ENCODE assay signal across 8 cellular contexts in the genomic region with DNA sequence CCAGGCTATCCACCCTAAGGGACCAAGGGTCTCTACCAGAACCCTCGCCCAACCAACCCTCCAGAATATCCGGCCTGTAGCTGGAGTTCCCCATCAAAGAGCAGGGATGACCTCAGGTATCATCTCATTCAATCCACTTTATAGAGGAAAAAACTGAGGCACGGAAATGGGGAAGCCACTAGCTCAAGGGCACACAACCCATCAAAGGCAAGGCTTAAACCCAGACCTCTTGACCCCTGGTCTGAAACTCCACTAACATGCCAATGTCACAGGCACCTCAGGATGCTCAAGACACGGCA. TPM values are rescaled to one million over a fixed set of nuclear protein-coding genes. Genes with fewer than 3 reads are reported as not detected.
DNase-seq lines count a peak whose midpoint lies in the region; ATAC-seq, FAIRE-seq and TF ChIP-seq lines count a peak whose summit lies in the region.

No MANE protein-coding gene starts in this region.

- FAIRE-seq in urothelium cell line (lab: Jason Lieb, UNC), result no peak

- no peak for TF ChIP-seq CTCF in H9 (conservative IDR thresholded peaks at IDR 0.05)
- no peak for TF ChIP-seq CTCF in WTC11 (IDR thresholded peaks at IDR 0.05)
- no peak for TF ChIP-seq CTCF in glutamatergic neuron (IDR thresholded peaks at IDR 0.05; ENCODE audit: partially characterized antibody, unreplicated experiment)

- H2AK5ac ChIP-seq in H9 (ENCODE audit: insufficient read length, low read length), result no peak overlapping the region

- H3K4me1 ChIP-seq in H9 (ENCODE audit: insufficient read depth, low read length) (peaks cover 6% of the 10 kb centered on the region), skeletal muscle tissue (ENCODE audit: control insufficient read depth in 3 of 3, insufficient read depth in 3 of 3, low read length in 3 of 3) (peaks cover 41 to 64% (median 48%) of the 10 kb centered on the region in 3 donors)

- H3K23me2 ChIP-seq in H9 (ENCODE audit: insufficient read length, low read depth, low read length, poor library complexity, severe bottlenecking), result peaks cover 10% of the 10 kb centered on the region

- no peak overlapping the region for H4K8ac ChIP-seq in H9 (replicated peaks; ENCODE audit: insufficient read length, low read depth, low read length)

- no peaks in the 10 kb centered on the region for H4K20me1 ChIP-seq in H9 (ENCODE audit: control insufficient read depth, insufficient read depth, insufficient read length)

- H3K36me3 Mint-ChIP-seq in H9 (ENCODE audit: insufficient read depth in 1 of 3, low read depth in 3 of 3) (peaks cover 6 to 16% (median 15%) of the 10 kb centered on the region in 3 experiments; a peak in 6 of 7 replicates), WTC11 (peaks cover 12% of the 10 kb centered on the region), glutamatergic neuron (ENCODE audit: unreplicated experiment) (peaks cover 3% of the 10 kb centered on the region)

- H3K4me1 Mint-ChIP-seq in H9 (peaks cover 32 to 34% of the 10 kb centered on the region in 2 experiments), WTC11 (peaks cover 34% of the 10 kb centered on the region), glutamatergic neuron (ENCODE audit: low read depth, unreplicated experiment) (peaks cover 36% of the 10 kb centered on the region)

- H3K79me2 ChIP-seq in H9 (ENCODE audit: insufficient read depth, low read length), result no peaks in the 10 kb centered on the region; the same call in none of the 2 replicates

- no peak overlapping the region for H4K91ac ChIP-seq in H9 (ENCODE audit: insufficient read length, low read depth, low read length)

- peaks cover 0 to 3% of the 10 kb centered on the region in 2 experiments; a peak in 3 of 5 replicates for H3K9me3 Mint-ChIP-seq in H9
- H3K9me3 Mint-ChIP-seq in WTC11, result no peaks in the 10 kb centered on the region
- peaks cover 18% of the 10 kb centered on the region for H3K9me3 Mint-ChIP-seq in glutamatergic neuron (ENCODE audit: unreplicated experiment)

- no peak overlapping the region for H2BK20ac ChIP-seq in H9 (ENCODE audit: low read depth, low read length, poor library complexity, severe bottlenecking)

- no peak overlapping the region for H3K18ac ChIP-seq in H9 (ENCODE audit: insufficient read length, low read depth, low read length)

- H3K23ac ChIP-seq in H9 (ENCODE audit: insufficient read length, low read depth, low read length), result no peak overlapping the region

- H3K4me2 ChIP-seq in H9 (ENCODE audit: insufficient read depth, insufficient read length, low read length), result peak overlapping the region; percentile 80

- no peak overlapping the region for H3T11ph ChIP-seq in H9 (ENCODE audit: low read length)

- no peak overlapping the region for H3K56ac ChIP-seq in H9 (ENCODE audit: insufficient read length, low read depth, low read length)

- H2AFZ ChIP-seq in H9 (ENCODE audit: low read length), result no peak overlapping the region

- H3K9ac ChIP-seq in H9 (ENCODE audit: extremely low read depth, insufficient read length, low read length) (peak overlapping the region; percentile 34), skeletal muscle tissue (ENCODE audit: low read depth in 1 of 3, low read length in 3 of 3) (peak overlapping the region; percentile 85 to 91 (median 89))

- H3K27ac Mint-ChIP-seq in H9, result peak overlapping the region in 1 of 3 experiments; percentile 64; a peak in 1 of 7 replicates
- no peak overlapping the region for H3K27ac Mint-ChIP-seq in WTC11
- H3K27ac Mint-ChIP-seq in glutamatergic neuron (ENCODE audit: unreplicated experiment), result peak overlapping the region; percentile 77

- peaks cover 10 to 14% (median 11%) of the 10 kb centered on the region in 3 donors for H3K36me3 ChIP-seq in skeletal muscle tissue (ENCODE audit: control insufficient read depth in 3 of 3, insufficient read depth in 3 of 3, low read length in 3 of 3)

- H3K9me3 ChIP-seq in H9 (ENCODE audit: control insufficient read depth, low read depth, low read length) (no peaks in the 10 kb centered on the region), skeletal muscle tissue (ENCODE audit: control insufficient read depth in 3 of 3, low read length in 3 of 3) (no peaks in the 10 kb centered on the region)

- CTCF ChIA-PET in WTC11 (lab: Charles Lee), result interaction anchor here (1.1 to 3.9 kb wide), 8 partner anchors 9 to 276 kb away, joined by 3 to 47 read pairs (median 4); a partner anchor contains a TSS

- no CpG with 5 or more reads among the region's 4 CpGs for WGBS in H9 (ENCODE audit: extremely low coverage, insufficient read length, low lambda C conversion rate)

- H3K27me3 ChIP-seq in H9 (ENCODE audit: insufficient read depth, low read length), result no peaks in the 10 kb centered on the region
- H3K27me3 ChIP-seq in skeletal muscle tissue (ENCODE audit: control insufficient read depth in 3 of 3, insufficient read depth in 3 of 3, low read length in 3 of 3), result no peaks in the 10 kb centered on the region

- no peak overlapping the region for H2BK15ac ChIP-seq in H9 (ENCODE audit: low read depth, low read length)

- no peak overlapping the region for H2BK120ac ChIP-seq in H9 (ENCODE audit: low read depth, low read length, poor library complexity, severe bottlenecking)

- no peak overlapping the region for H3K4ac ChIP-seq in H9 (ENCODE audit: low read depth, low read length)

- peak overlapping the region; percentile 85 to 93 (median 88) for H3K4me3 ChIP-seq in skeletal muscle tissue (ENCODE audit: low read length in 3 of 3)

- H3K4me3 Mint-ChIP-seq in H9, result peak overlapping the region; percentile 75 to 84
- peak overlapping the region; percentile 80 for H3K4me3 Mint-ChIP-seq in WTC11
- peak overlapping the region; percentile 98 for H3K4me3 Mint-ChIP-seq in glutamatergic neuron (ENCODE audit: unreplicated experiment)

- no peak for ATAC-seq in WTC11

- no peak overlapping the region for H3K27ac ChIP-seq in H9 (ENCODE audit: insufficient read length, low read depth, low read length)
- H3K27ac ChIP-seq in skeletal muscle tissue (ENCODE audit: low read depth, low read length), result peak overlapping the region; percentile 69

- no peak overlapping the region for H2BK12ac ChIP-seq in H9 (ENCODE audit: insufficient read length, low read depth, low read length)

- POLR2A ChIA-PET in WTC11 (lab: Charles Lee), result no interaction called here

- peaks cover 3% of the 10 kb centered on the region for H3K79me1 ChIP-seq in H9 (ENCODE audit: insufficient read depth, low read depth, low read length, poor library complexity, severe bottlenecking)

- H3K27me3 Mint-ChIP-seq in H9 (ENCODE audit: low read depth) (peaks cover 2% of the 10 kb centered on the region; the same call in 1 of the 2 replicates), WTC11 (ENCODE audit: low read depth) (no peaks in the 10 kb centered on the region), glutamatergic neuron (ENCODE audit: unreplicated experiment) (peaks cover 27% of the 10 kb centered on the region)

- no peak overlapping the region for H3K14ac ChIP-seq in H9 (ENCODE audit: insufficient read depth, low read length)

- no peak overlapping the region for H2BK5ac ChIP-seq in H9 (ENCODE audit: insufficient read length, low read length)

- H4K5ac ChIP-seq in H9 (ENCODE audit: insufficient read length, low read depth, low read length), result no peak overlapping the region

- DNase-seq in H9, result no peak
- no peak for DNase-seq in WTC11 (ENCODE audit: low spot score)
- no peak for DNase-seq in glutamatergic neuron
- DNase-seq in occipital lobe (lab: John Stamatoyannopoulos, UW), result no peak
- DNase-seq in UCSD-AML1 (lab: John Stamatoyannopoulos, UW; ENCODE audit: unreplicated experiment), result no peak
- no peak for DNase-seq in stimulated activated CD4-positive, alpha-beta T cell treated with anti-CD3 and anti-CD28 coated beads, Interleukin-12 subunit alpha, Interleukin-12 subunit beta, amount 100 ng/mL, for 4 hours
- no peak for DNase-seq in urothelium cell line (ENCODE audit: low spot score)

TF ChIP-seq in WTC11, 78 proteins besides CTCF, POLR2A, EP300 and RAD21 (continues in another document):
- TF ChIP-seq, protein P1, sequence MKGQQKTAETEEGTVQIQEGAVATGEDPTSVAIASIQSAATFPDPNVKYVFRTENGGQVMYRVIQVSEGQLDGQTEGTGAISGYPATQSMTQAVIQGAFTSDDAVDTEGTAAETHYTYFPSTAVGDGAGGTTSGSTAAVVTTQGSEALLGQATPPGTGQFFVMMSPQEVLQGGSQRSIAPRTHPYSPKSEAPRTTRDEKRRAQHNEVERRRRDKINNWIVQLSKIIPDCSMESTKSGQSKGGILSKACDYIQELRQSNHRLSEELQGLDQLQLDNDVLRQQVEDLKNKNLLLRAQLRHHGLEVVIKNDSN (CRISPR knock-in tag; IDR thresholded peaks at IDR 0.05), result no peak
- TF ChIP-seq ZNF121 (CRISPR knock-in tag; IDR thresholded peaks at IDR 0.05) (no peak), ELF4 (CRISPR knock-in tag; IDR thresholded peaks at IDR 0.05; ENCODE audit: low read depth) (no peak), JUN (CRISPR knock-in tag; IDR thresholded peaks at IDR 0.05) (no peak), CREB1 (CRISPR knock-in tag; IDR thresholded peaks at IDR 0.05) (no peak), TP53 (CRISPR knock-in tag; IDR thresholded peaks at IDR 0.05) (no peak)

RNA-seq across cellular contexts. Expression of a gene that starts 1.6 kb away (rescaled TPM):
- total RNA-seq in H9 (2021) (25.6 and 25.8 TPM in 2 replicates), WTC11 (2021) (33.4 to 40.5 TPM (median 34.6 TPM) in 3 replicates), glutamatergic neuron (ENCODE audit: unreplicated experiment) (85.2 TPM), skeletal muscle tissue (24.5 TPM), occipital lobe (25.6 TPM)

RNA-seq across cellular contexts. Expression of a gene that starts 5.9 kb away (rescaled TPM):
- total RNA-seq in H9 (2021) (0.70 and 1.4 TPM in 2 replicates), WTC11 (2021) (0.80 to 1.3 TPM (median 0.85 TPM) in 3 replicates), glutamatergic neuron (ENCODE audit: unreplicated experiment) (not detected), skeletal muscle tissue (12,119 TPM), occipital lobe (6.1 TPM)

RNA-seq across cellular contexts. Expression of a gene that starts 13.6 kb away (rescaled TPM):
- total RNA-seq in H9 (2021) (1.4 and 2.5 TPM in 2 replicates), WTC11 (2021) (2.3 to 2.7 TPM (median 2.6 TPM) in 3 replicates), glutamatergic neuron (ENCODE audit: unreplicated experiment) (2.9 TPM), skeletal muscle tissue (0.52 TPM), occipital lobe (under 0.01 TPM)

RNA-seq across cellular contexts. Expression of a gene that starts 13.6 kb away (rescaled TPM):
- total RNA-seq in H9 (2021) (90.1 and 90.2 TPM in 2 replicates), WTC11 (2021) (51.0 to 56.6 TPM (median 51.1 TPM) in 3 replicates), glutamatergic neuron (ENCODE audit: unreplicated experiment) (77.8 TPM), skeletal muscle tissue (24.5 TPM), occipital lobe (39.8 TPM)

RNA-seq across cellular contexts. Expression of a gene that starts 26.5 kb away (rescaled TPM):
- 57.3 and 61.2 TPM in 2 replicates for total RNA-seq in H9 (2021)
- 31.3 to 39.3 TPM (median 32.1 TPM) in 3 replicates for total RNA-seq in WTC11 (2021)
- 74.7 TPM for total RNA-seq in glutamatergic neuron (ENCODE audit: unreplicated experiment)
- total RNA-seq in skeletal muscle tissue, result 6.3 TPM
- total RNA-seq in occipital lobe, result 32.0 TPM

Comparison
In these comparisons a context has a peak if more than half of its experiments do, and no peak if none do; other contexts are left out.
1. RNA of a gene that starts 5.9 kb away (total RNA-seq): 12,119 TPM in skeletal muscle tissue (single experiment); 6.1 TPM in occipital lobe (single experiment), 0.80 to 1.3 TPM in WTC11, 0.70 to 1.4 TPM in H9 and not detected in glutamatergic neuron (single experiment); every median in the first group is over 1,000 times any median in the second.
2. Peak in every context shown above with its lines, with median percentiles within 50 percentile points of each other: H3K4me3 Mint-ChIP-seq.